12 cellular contexts compared by ENCODE assay signal in genomic region chr14:36866867-36867266, GRCh38.
A peak's percentile ranks its signal among the peaks of the same experiment; 100 is the strongest.
DNase-seq lines count a peak whose midpoint lies in the region; ATAC-seq and TF ChIP-seq lines count a peak whose summit lies in the region.
"Had no signal": no experiment of that assay in that cellular context is flagged by ENCODE, and none has a peak within 500 bp of the region (broad histone marks: within the 10 kb centered on the region; RNA-seq: fewer than 3 reads in every experiment).

No MANE protein-coding gene starts in this region.

- POLR2A ChIA-PET in PC-9 (lab: Charles Lee; ENCODE audit: unreplicated experiment), result no interaction called here

- H3K79me2 ChIP-seq in PC-9 (ENCODE audit: low read depth), result no peaks in the 10 kb centered on the region

- CTCF ChIA-PET in PC-9 (lab: Charles Lee), result no interaction called here

- H3F3A ChIP-seq in PC-9 (ENCODE audit: insufficient read depth, low read depth), result no peaks in the 10 kb centered on the region

- DNase-seq in germinal center (ENCODE audit: low spot score) (peak; percentile 9), NK-92 (lab: John Stamatoyannopoulos, UW; ENCODE audit: unreplicated experiment) (no peak), NCI-H510A treated with DMSO at 0.1 percent for 48 hours (lab: John Stamatoyannopoulos, UW) (no peak), PC-9 (no peak), suprapubic skin (ENCODE audit: low spot score in 2 of 2) (no peak)
- DNase-seq: activated CD4-positive, CD25-positive, alpha-beta regulatory T cell treated with anti-CD3 and anti-CD28 coated beads, Interleukin-2, amount 50 U/mL, for 72 hours; activated T-cell treated with anti-CD3 and anti-CD28 coated beads, Interleukin-2, amount 50 U/mL, for 48 hours; MV-4-11; small intestine had no signal

- TF ChIP-seq EP300 in suprapubic skin (IDR thresholded peaks at IDR 0.05), result no peak

- no peaks in the 10 kb centered on the region for H3K9me3 ChIP-seq in PC-9 (ENCODE audit: insufficient read depth, low read depth)
- H3K9me3 ChIP-seq in suprapubic skin, result no peaks in the 10 kb centered on the region

- TF ChIP-seq CTCF in PC-9 (conservative IDR thresholded peaks at IDR 0.05), result no peak
- no peak for TF ChIP-seq CTCF in suprapubic skin (IDR thresholded peaks at IDR 0.05)

- no TSS peak for BruUV-seq in PC-9 (replicated peaks; lab: Mats Ljungman, UMichigan)

- H3K36me3 ChIP-seq in PC-9 (ENCODE audit: low read depth) (no peaks in the 10 kb centered on the region), suprapubic skin (no peaks in the 10 kb centered on the region)

- no peak overlapping the region for H3K27ac ChIP-seq in PC-9
- H3K27ac ChIP-seq in suprapubic skin, result no peak overlapping the region

- no peak overlapping the region for H3K4me3 ChIP-seq in PC-9
- no peak overlapping the region for H3K4me3 ChIP-seq in suprapubic skin

- intact Hi-C loops in PC-9 (cut with micrococcal nuclease; ENCODE audit: unreplicated experiment), result no loop called here

- H3K4me1 ChIP-seq in PC-9 (replicated peaks; ENCODE audit: insufficient read depth) (peaks cover 4% of the 10 kb centered on the region; the same call in 1 of the 2 replicates), suprapubic skin (no peaks in the 10 kb centered on the region)

- no peaks in the 10 kb centered on the region for H3K9me2 ChIP-seq in PC-9 (ENCODE audit: insufficient read depth)

- no peaks in the 10 kb centered on the region for H4K20me1 ChIP-seq in PC-9 (ENCODE audit: insufficient read depth)

- TF ChIP-seq POLR2A in suprapubic skin (IDR thresholded peaks at IDR 0.05), result no peak

- no peak overlapping the region for H2AFZ ChIP-seq in PC-9

- ATAC-seq in GM19023 (IDR thresholded peaks at IDR 0.05; ENCODE audit: unreplicated experiment), result peak; percentile 71
- peak; percentile 88 for ATAC-seq in GM21723 (IDR thresholded peaks at IDR 0.05; ENCODE audit: unreplicated experiment)
- ATAC-seq in HG03095 (IDR thresholded peaks at IDR 0.05; ENCODE audit: unreplicated experiment), result peak; percentile 73

- H3K27me3 ChIP-seq in PC-9 (ENCODE audit: insufficient read depth, low read depth), result no peaks in the 10 kb centered on the region
- no peaks in the 10 kb centered on the region for H3K27me3 ChIP-seq in suprapubic skin

- H3K4me2 ChIP-seq in PC-9, result no peak overlapping the region

- WGBS in suprapubic skin, result 85% methylated on average over 4 of the region's 4 CpGs
